Comparison of ENCODE assay signal across 8 cellular contexts in genomic region chr1:33180226-33181037, GRCh38. TPM values are rescaled to one million over a fixed set of nuclear protein-coding genes. Genes with fewer than 3 reads are reported as not detected.
DNase-seq lines count a peak whose midpoint lies in the region; ATAC-seq and TF ChIP-seq lines count a peak whose summit lies in the region.

No MANE protein-coding gene starts in this region.

- H3K4me1 Mint-ChIP-seq in T-helper 17 cell: peaks cover 36% of the 10 kb centered on the region

- H3K36me3 ChIP-seq in ES-I3 (ENCODE audit: insufficient read depth, low read length) (no peaks in the 10 kb centered on the region), tibial nerve (peaks cover 0 to 24% (median 0%) of the 10 kb centered on the region in 3 donors)

- no peak for TF ChIP-seq CTCF in tibial nerve (IDR thresholded peaks at IDR 0.05)

- H3K27me3 Mint-ChIP-seq in T-helper 17 cell: peaks cover 13% of the 10 kb centered on the region

- H3K27ac Mint-ChIP-seq in T-helper 17 cell: peak overlapping the region; percentile 51

- ATAC-seq in HG02759 (IDR thresholded peaks at IDR 0.05; ENCODE audit: unreplicated experiment): peak; percentile 87
- ATAC-seq in T-helper 17 cell: peak; percentile 88
- ATAC-seq in left cardiac atrium: peak; percentile 93 to 94

- TF ChIP-seq POLR2A in tibial nerve (IDR thresholded peaks at IDR 0.05): no peak

- peak overlapping the region; percentile 65; the same call in 1 of the 2 replicates for H3K9ac ChIP-seq in ES-I3 (ENCODE audit: low read depth, low read length)

- DNase-seq in NCI-H146 treated with DMSO at 0.1 percent for 48 hours (lab: John Stamatoyannopoulos, UW; ENCODE audit: unreplicated experiment): peak; percentile 53
- DNase-seq in T-helper 17 cell: peak; percentile 65 to 84 (median 80)
- peak; percentile 60 for DNase-seq in amniotic stem cell (lab: John Stamatoyannopoulos, UW)
- DNase-seq in left cardiac atrium: peak; percentile 96
- peak; percentile 66 to 98 (median 84) for DNase-seq in posterior cingulate gyrus
- DNase-seq in tibial nerve (ENCODE audit: low spot score in 2 of 2): peak; percentile 86 to 90

- intact Hi-C loops in left cardiac atrium (cut with DNase I): no loop called here
- intact Hi-C loops in posterior cingulate gyrus (cut with DNase I): loop anchor here (5.0 kb wide), 1 partner anchor 77 kb away; the partner anchor contains the start of gene ZNF362

- peaks cover 3% of the 10 kb centered on the region for H3K36me3 Mint-ChIP-seq in T-helper 17 cell (ENCODE audit: low read depth)

- H3K9me3 ChIP-seq in ES-I3 (ENCODE audit: control insufficient read depth, insufficient read depth, low read length) (no peaks in the 10 kb centered on the region), T-helper 17 cell (ENCODE audit: control insufficient read depth, low read length, poor library complexity, severe bottlenecking) (no peaks in the 10 kb centered on the region), tibial nerve (no peaks in the 10 kb centered on the region)

- 10 to 13% methylated on average over 25 to 26 of the region's 38 CpGs for WGBS in tibial nerve, 2 donors

- H3K4me3 ChIP-seq in tibial nerve: peak overlapping the region; percentile 45 to 81 (median 74)

- no peak for TF ChIP-seq EP300 in tibial nerve (IDR thresholded peaks at IDR 0.05)

- peak overlapping the region; percentile 93 for H3K4me3 Mint-ChIP-seq in T-helper 17 cell

- peak overlapping the region in 3 of 4 donors; percentile 27 to 97 (median 87) for H3K27ac ChIP-seq in tibial nerve

- H3K4me1 ChIP-seq in ES-I3 (ENCODE audit: insufficient read depth, low read length): peaks cover 13% of the 10 kb centered on the region
- H3K4me1 ChIP-seq in tibial nerve: peaks cover 0 to 29% (median 9%) of the 10 kb centered on the region in 4 donors

- no peaks in the 10 kb centered on the region for H3K27me3 ChIP-seq in tibial nerve

RNA-seq across cellular contexts. Expression of gene TRIM62, which starts 1.4 kb away (rescaled TPM):
- total RNA-seq in T-helper 17 cell (10 to 100 TPM; 29.4 to 32.7 TPM), left cardiac atrium (1 to 10 TPM; 2.4 to 2.8 TPM), tibial nerve (10 to 100 TPM; 11.1 to 14.9 (median 12.2) TPM)

Comparison
In these comparisons a context has a peak if more than half of its experiments do, and no peak if none do; other contexts are left out.
1. Peak in every context shown above with its lines: DNase-seq, ATAC-seq, H3K4me3 ChIP-seq and H3K27ac ChIP-seq.